Comparison of ENCODE assay signal across 18 cellular contexts in the genomic region with DNA sequence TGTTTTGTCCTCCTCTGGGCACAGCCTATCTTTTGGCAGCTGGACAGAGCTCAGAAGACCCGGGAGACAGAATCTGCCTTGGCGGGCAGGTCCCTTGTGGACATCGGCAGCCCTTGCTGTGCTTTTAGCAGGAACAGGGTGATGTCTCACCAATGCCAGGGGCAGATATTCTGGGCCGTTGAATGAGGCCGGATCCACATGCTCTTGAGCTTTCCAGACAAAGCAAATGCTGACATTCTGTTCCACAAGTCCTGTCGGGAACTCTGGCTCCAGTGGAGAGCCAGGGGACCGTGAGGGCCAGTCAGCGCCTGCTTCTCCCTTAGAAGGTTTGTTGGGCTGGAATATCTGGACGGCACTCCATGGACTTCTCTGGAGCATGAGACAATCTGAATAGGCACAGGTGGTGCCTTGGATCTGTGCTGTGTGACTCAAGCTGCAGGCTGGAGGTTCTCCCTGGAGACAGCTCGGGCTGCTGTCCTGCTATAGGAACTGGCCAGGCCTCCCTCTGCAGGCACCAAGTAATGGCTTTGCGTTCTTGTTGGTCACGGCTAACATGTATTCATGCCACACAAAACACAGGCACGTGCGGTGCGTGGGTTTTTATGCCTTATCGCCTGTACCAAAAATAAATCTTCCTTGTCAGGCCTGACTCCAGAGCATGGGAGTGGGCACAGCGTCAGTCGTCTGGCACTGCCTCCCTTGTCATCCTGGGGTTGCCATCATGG.
A peak's percentile ranks its signal among the peaks of the same experiment; 100 is the strongest.
DNase-seq lines count a peak whose midpoint lies in the region; ATAC-seq, FAIRE-seq and TF ChIP-seq lines count a peak whose summit lies in the region.
"Had no signal": no experiment of that assay in that cellular context is flagged by ENCODE, and none has a peak within 500 bp of the region (broad histone marks: within the 10 kb centered on the region; RNA-seq: fewer than 3 reads in every experiment).

No MANE protein-coding gene starts in this region.

- H3K27ac ChIP-seq in liver (ENCODE audit: low read depth in 1 of 2, low read length in 2 of 2), result peak overlapping the region in 1 of 2 donors; percentile 62
- no peak overlapping the region for H3K27ac ChIP-seq in HepG2 (ENCODE audit: extremely low read length, insufficient read depth, low read length)
- peak overlapping the region; percentile 94 for H3K27ac ChIP-seq in left ventricle myocardium inferior (replicated peaks)
- no peak overlapping the region for H3K27ac ChIP-seq in trophoblast cell (ENCODE audit: low read depth, low read length)

- H3K4me3 ChIP-seq in liver (ENCODE audit: low read depth in 1 of 3, low read length in 3 of 3) (no peak overlapping the region), HepG2 (replicated peaks in 1 of 3; ENCODE audit: insufficient read depth in 1 of 3, low read depth in 2 of 3, low read length in 3 of 3) (no peak overlapping the region), left ventricle myocardium inferior (no peak overlapping the region), trophoblast cell (ENCODE audit: low read depth, low read length) (no peak overlapping the region)
- H3K4me3 ChIP-seq: esophagus squamous epithelium had no signal

- peak overlapping the region; percentile 49 for H3K18ac ChIP-seq in trophoblast cell (ENCODE audit: low read length)

- CTCF ChIA-PET in HepG2 (lab: Yijun Ruan, JAX; ENCODE audit: low intra/inter-chr PET ratio, low total read pairs), result no interaction called here

- no peak for TF ChIP-seq POLR2A in HepG2 (IDR thresholded peaks at IDR 0.05; ENCODE audit: insufficient read depth in 1 of 2, low read depth in 2 of 2, low read length in 2 of 2)

- ATAC-seq in HepG2 (no peak), HG02981 (IDR thresholded peaks at IDR 0.05; ENCODE audit: unreplicated experiment) (no peak)
- ATAC-seq: activated CD4-positive, CD25-positive, alpha-beta regulatory T cell treated with anti-CD3 and anti-CD28 coated beads, Interleukin-2, amount 50 U/mL, for 24 hours; activated T-helper 17 cell treated with anti-CD3 and anti-CD28 coated beads, Interleukin-2, amount 50 U/mL, for 72 hours; CD8-positive, alpha-beta T cell; stimulated activated effector memory CD8-positive, alpha-beta T cell treated with anti-CD3 and anti-CD28 coated beads, Interleukin-12 subunit alpha, Interleukin-12 subunit beta, amount 100 ng/mL, for 72 hours had no signal

- H2AFZ ChIP-seq in HepG2 (ENCODE audit: low read length), result no peak overlapping the region
- peak overlapping the region; percentile 40 for H2AFZ ChIP-seq in trophoblast cell (ENCODE audit: insufficient read depth, low read length, poor library complexity)

- no peak overlapping the region for H4K12ac ChIP-seq in trophoblast cell (ENCODE audit: low read depth, low read length)

- H4K91ac ChIP-seq in trophoblast cell (ENCODE audit: low read depth, low read length), result peak overlapping the region; percentile 89

- no peak for DNase-seq in HepG2 (ENCODE audit: low spot score)
- DNase-seq in left ventricle myocardium inferior, result peak; percentile 74
- no peak for DNase-seq in trophoblast cell
- DNase-seq in mucosa of gallbladder (ENCODE audit: low spot score), result no peak
- no peak for DNase-seq in ACHN
- DNase-seq in HPDE6-E6E7 (ENCODE audit: extremely low spot score), result no peak
- DNase-seq: CD8-positive, alpha-beta T cell; effector CD8-positive, alpha-beta T cell; esophagus squamous epithelium; NCI-H446 treated with DMSO at 0.1 percent for 48 hours; SIG-M5; stimulated activated CD4-positive, alpha-beta T cell treated with anti-CD3 and anti-CD28 coated beads, Interleukin-12 subunit alpha, Interleukin-12 subunit beta, amount 100 ng/mL, for 4 hours had no signal

- H3K27me3 ChIP-seq in liver (ENCODE audit: control insufficient read depth in 4 of 4, insufficient read depth in 4 of 4, low read length in 3 of 4), result no peaks in the 10 kb centered on the region
- peaks cover 0 to under 1% of the 10 kb centered on the region in 2 experiments; a peak in 1 of 5 replicates for H3K27me3 ChIP-seq in HepG2 (ENCODE audit: control insufficient read depth in 1 of 2, insufficient read depth in 2 of 2, low read length in 2 of 2)
- H3K27me3 ChIP-seq in left ventricle myocardium inferior (ENCODE audit: low read depth), result no peaks in the 10 kb centered on the region
- H3K27me3 ChIP-seq in trophoblast cell (ENCODE audit: insufficient read depth, low read length), result no peaks in the 10 kb centered on the region
- H3K27me3 ChIP-seq: esophagus squamous epithelium had no signal

- TF ChIP-seq CTCF in liver (IDR thresholded peaks at IDR 0.05; ENCODE audit: low read depth, low read length, missing input control) (no peak), HepG2 (CRISPR knock-in tag; IDR thresholded peaks at IDR 0.05) (no peak), left ventricle myocardium inferior (IDR thresholded peaks at IDR 0.05; ENCODE audit: borderline replicate concordance) (peak; percentile 21)

- in situ Hi-C loops in HepG2 (cut with HindIII; ENCODE audit: extremely low pct_ligation_motif_present, low pct_unique_long_range_greater_than_20kb), result no loop called here
- in situ Hi-C loops in ACHN (cut with HindIII; ENCODE audit: low pct_ligation_motif_present, low pct_unique_long_range_greater_than_20kb, low sequenced_read_pairs), result no loop called here

- H3K14ac ChIP-seq in trophoblast cell (ENCODE audit: low read length), result peak overlapping the region; percentile 54

- H3K4me2 ChIP-seq in HepG2 (ENCODE audit: low read depth, low read length) (no peak overlapping the region), trophoblast cell (ENCODE audit: low read length) (no peak overlapping the region)

- WGBS in liver, result 72% methylated on average over 18 of the region's 18 CpGs
- WGBS in HepG2 (ENCODE audit: low lambda C conversion rate), result 58% methylated on average over 10 of the region's 18 CpGs
- no CpG with 5 or more reads among the region's 18 CpGs for WGBS in trophoblast cell (ENCODE audit: extremely low coverage, insufficient coverage, insufficient read length)

- peak overlapping the region; percentile 80 for H2BK120ac ChIP-seq in trophoblast cell (ENCODE audit: insufficient read depth, low read length, poor library complexity)

- H3K4me1 ChIP-seq in liver (ENCODE audit: control insufficient read depth in 4 of 4, insufficient read depth in 4 of 4, low read length in 3 of 4) (peaks cover 15 to 30% (median 26%) of the 10 kb centered on the region in 4 donors), HepG2 (ENCODE audit: insufficient read depth, low read length) (peaks cover 13% of the 10 kb centered on the region; the same call in 1 of the 2 replicates), left ventricle myocardium inferior (peaks cover 34% of the 10 kb centered on the region), trophoblast cell (ENCODE audit: control insufficient read depth in 1 of 2, insufficient read depth in 2 of 2, low read length in 2 of 2) (peaks cover 10 to 23% of the 10 kb centered on the region in 2 experiments)

- peak overlapping the region; percentile 55 for H4K8ac ChIP-seq in trophoblast cell (ENCODE audit: low read depth, low read length)

- no peak overlapping the region for H3K23ac ChIP-seq in trophoblast cell (ENCODE audit: low read length)

- no peaks in the 10 kb centered on the region for H3K9me3 ChIP-seq in liver (ENCODE audit: control insufficient read depth in 4 of 4, low read length in 3 of 4)
- H3K9me3 ChIP-seq in HepG2 (ENCODE audit: low read length), result no peaks in the 10 kb centered on the region
- no peaks in the 10 kb centered on the region for H3K9me3 ChIP-seq in left ventricle myocardium inferior (replicated peaks)
- peaks cover 5% of the 10 kb centered on the region for H3K9me3 ChIP-seq in trophoblast cell (ENCODE audit: insufficient read depth, low read depth, low read length)
- H3K9me3 ChIP-seq: esophagus squamous epithelium had no signal

- H3K4ac ChIP-seq in trophoblast cell (ENCODE audit: low read depth, low read length), result peak overlapping the region; percentile 25

- H3K79me1 ChIP-seq in trophoblast cell (ENCODE audit: low read length), result peaks cover 30% of the 10 kb centered on the region

- POLR2A ChIA-PET in HepG2 (lab: Yijun Ruan, JAX), result no interaction called here

- intact Hi-C loops in HepG2 (cut with micrococcal nuclease; ENCODE audit: unreplicated experiment), result no loop called here
- intact Hi-C loops in left ventricle myocardium inferior (cut with micrococcal nuclease), result no loop called here

- H2BK5ac ChIP-seq in trophoblast cell (ENCODE audit: low read depth, low read length, poor library complexity), result peak overlapping the region; percentile 25

- no TSS peak for BruUV-seq in HepG2 (replicated peaks; lab: Mats Ljungman, UMichigan)

- no peaks in the 10 kb centered on the region for H3K36me3 ChIP-seq in liver (ENCODE audit: control insufficient read depth in 4 of 4, insufficient read depth in 3 of 4, low read depth in 1 of 4, low read length in 3 of 4)
- H3K36me3 ChIP-seq in HepG2 (replicated peaks in 1 of 2; ENCODE audit: control insufficient read depth in 1 of 2, insufficient read depth in 2 of 2, low read length in 2 of 2), result no peaks in the 10 kb centered on the region
- no peaks in the 10 kb centered on the region for H3K36me3 ChIP-seq in left ventricle myocardium inferior
- no peaks in the 10 kb centered on the region for H3K36me3 ChIP-seq in trophoblast cell (ENCODE audit: control insufficient read depth in 1 of 2, insufficient read depth in 2 of 2, low read length in 2 of 2)
- H3K36me3 ChIP-seq: esophagus squamous epithelium had no signal

- H3K79me2 ChIP-seq in HepG2 (ENCODE audit: insufficient read depth, low read length), result no peaks in the 10 kb centered on the region
- peaks cover 5% of the 10 kb centered on the region for H3K79me2 ChIP-seq in trophoblast cell (ENCODE audit: control insufficient read depth, insufficient read depth, low read length, poor library complexity)

- TF ChIP-seq RAD21 in liver (IDR thresholded peaks at IDR 0.05), result peak in 1 of 2 donors; percentile 27
- TF ChIP-seq RAD21 in HepG2 (CRISPR knock-in tag; IDR thresholded peaks at IDR 0.05), result no peak

- TF ChIP-seq EP300 in HepG2 (IDR thresholded peaks at IDR 0.05; ENCODE audit: low read depth in 2 of 2, low read length in 2 of 2) (no peak), HepG2 (CRISPR knock-in tag; IDR thresholded peaks at IDR 0.05; ENCODE audit: borderline replicate concordance) (no peak)

- no peaks in the 10 kb centered on the region for H4K20me1 ChIP-seq in HepG2 (ENCODE audit: insufficient read depth, low read length)

- H3K9ac ChIP-seq in liver (ENCODE audit: low read depth in 1 of 2, low read length in 2 of 2) (no peak overlapping the region), HepG2 (ENCODE audit: insufficient read depth, low read depth, low read length) (no peak overlapping the region), trophoblast cell (ENCODE audit: low read length) (no peak overlapping the region)

- H2AK5ac ChIP-seq in trophoblast cell (ENCODE audit: low read length), result peak overlapping the region; percentile 58

- FAIRE-seq in HepG2 (lab: Jason Lieb, UNC), result no peak
- FAIRE-seq: HTR-8/SVneo had no signal

- peak overlapping the region; percentile 85 for H2BK12ac ChIP-seq in trophoblast cell (ENCODE audit: low read length)

TF ChIP-seq in liver, 16 proteins besides CTCF, POLR2A, EP300 and RAD21 (continues in another document):
- peak in 1 of 2 donors; percentile 31 for TF ChIP-seq RXRA (IDR thresholded peaks at IDR 0.05)
- TF ChIP-seq HNF4A (conservative IDR thresholded peaks at IDR 0.05), result peak in 1 of 2 donors; percentile 20

TF ChIP-seq in HepG2, 621 proteins besides CTCF, POLR2A, EP300 and RAD21 (continues in another document):
- TF ChIP-seq ZBTB7A (CRISPR knock-in tag; IDR thresholded peaks at IDR 0.05) (no peak), NFKB2 (CRISPR knock-in tag; IDR thresholded peaks at IDR 0.05; ENCODE audit: borderline replicate concordance) (no peak)
